ENCODE assay signal across 8 cellular contexts in genomic region chr9:128370367-128370751, GRCh38. TPM values are rescaled to one million over a fixed set of nuclear protein-coding genes. Genes with fewer than 3 reads are reported as not detected.
DNase-seq lines count a peak whose midpoint lies in the region; ATAC-seq and TF ChIP-seq lines count a peak whose summit lies in the region.

No MANE protein-coding gene starts in this region.

- H3K27me3 ChIP-seq in CD4-positive, alpha-beta memory T cell (ENCODE audit: insufficient read depth, low read length): no peaks in the 10 kb centered on the region
- H3K27me3 ChIP-seq in neuronal stem cell (ENCODE audit: control insufficient read depth in 3 of 3, insufficient read depth in 3 of 3, low read depth in 1 of 3, low read length in 3 of 3): peaks cover 0 to 40% (median 4%) of the 10 kb centered on the region in 3 experiments

- H2BK12ac ChIP-seq in neuronal stem cell (ENCODE audit: low read length): no peak overlapping the region

- H3K4me3 Mint-ChIP-seq in CD4-positive, alpha-beta memory T cell: peak overlapping the region; percentile 95 to 98 (median 96)
- peak overlapping the region; percentile 87 to 99 for H3K4me3 Mint-ChIP-seq in effector memory CD8-positive, alpha-beta T cell

- H3K4me3 ChIP-seq in CD4-positive, alpha-beta memory T cell (ENCODE audit: low read length in 2 of 2): peak overlapping the region; percentile 88 to 95
- H3K4me3 ChIP-seq in NB4 (ENCODE audit: low read depth, low read length): peak overlapping the region; percentile 100
- peak overlapping the region; percentile 87 to 95 for H3K4me3 ChIP-seq in neuronal stem cell (ENCODE audit: low read length in 2 of 2)

- H3K14ac ChIP-seq in neuronal stem cell (ENCODE audit: low read length): no peak overlapping the region

- H2AK5ac ChIP-seq in neuronal stem cell (ENCODE audit: low read depth, low read length): no peak overlapping the region

- peak overlapping the region; percentile 97 to 99 (median 98) for H3K27ac Mint-ChIP-seq in CD4-positive, alpha-beta memory T cell
- peak overlapping the region; percentile 95 to 98 for H3K27ac Mint-ChIP-seq in effector memory CD8-positive, alpha-beta T cell

- DNase-seq in CD4-positive, alpha-beta memory T cell: no peak
- DNase-seq in NB4 (ENCODE audit: low read depth) (no peak), neuronal stem cell (ENCODE audit: low spot score) (no peak), NAMALWA (ENCODE audit: low spot score) (no peak), omental fat pad (ENCODE audit: low spot score) (no peak), NCI-H2029 treated with DMSO at 0.1 percent for 48 hours (lab: John Stamatoyannopoulos, UW) (no peak)
- no peak for DNase-seq in effector memory CD8-positive, alpha-beta T cell
- DNase-seq in activated CD8-positive, alpha-beta memory T cell treated with anti-CD3 and anti-CD28 coated beads, Interleukin-2, amount 50 U/mL, for 4 hours: no peak

- H3K9me3 ChIP-seq in CD4-positive, alpha-beta memory T cell (ENCODE audit: control insufficient read depth in 1 of 2, low read length in 2 of 2): no peaks in the 10 kb centered on the region
- peaks cover 0 to 3% of the 10 kb centered on the region in 2 donors for H3K9me3 ChIP-seq in neuronal stem cell (replicated peaks in 1 of 2; ENCODE audit: control insufficient read depth in 2 of 2, insufficient read depth in 1 of 2, low read depth in 1 of 2, low read length in 2 of 2)

- POLR2A ChIA-PET in CD4-positive, alpha-beta memory T cell (lab: Charles Lee; ENCODE audit: partially characterized antibody): interaction anchor here (0.8 to 3.7 kb wide), 12 partner anchors 9 to 658 kb away, joined by 3 to 41 read pairs (median 6); partner anchors contain the start of genes GLE1, SH3GLB2, SLC27A4 and SPTAN1

- H2BK120ac ChIP-seq in neuronal stem cell (ENCODE audit: low read depth, low read length): no peak overlapping the region

- no peak overlapping the region for H4K91ac ChIP-seq in neuronal stem cell (ENCODE audit: low read depth, low read length, poor library complexity)

- no peak overlapping the region for H3K18ac ChIP-seq in neuronal stem cell (ENCODE audit: low read length)

- no peak overlapping the region for H2BK15ac ChIP-seq in neuronal stem cell (ENCODE audit: low read length)

- H3K9ac ChIP-seq in neuronal stem cell (ENCODE audit: low read depth, low read length, poor library complexity): no peak overlapping the region

- H3K4me1 Mint-ChIP-seq in CD4-positive, alpha-beta memory T cell: peaks cover 22 to 38% (median 29%) of the 10 kb centered on the region in 4 donors
- peaks cover 26 to 35% of the 10 kb centered on the region in 2 donors for H3K4me1 Mint-ChIP-seq in effector memory CD8-positive, alpha-beta T cell (ENCODE audit: low read depth in 2 of 2)

- intact Hi-C loops in CD4-positive, alpha-beta memory T cell (cut with micrococcal nuclease): loop anchor here (2.0 to 10.0 kb wide), 3 partner anchors 182 to 404 kb away; partner anchors contain the start of genes NAIF1, SPTAN1 and ZER1

- peak overlapping the region; percentile 74 for H3K4me2 ChIP-seq in neuronal stem cell (ENCODE audit: insufficient read depth, low read length, poor library complexity, severe bottlenecking)

- peaks cover 20% of the 10 kb centered on the region for H3K4me1 ChIP-seq in CD4-positive, alpha-beta memory T cell (ENCODE audit: insufficient read depth, low read length)
- peaks cover 6 to 20% of the 10 kb centered on the region in 2 donors for H3K4me1 ChIP-seq in neuronal stem cell (ENCODE audit: control insufficient read depth in 2 of 2, insufficient read depth in 1 of 2, low read depth in 1 of 2, low read length in 2 of 2)

- peaks cover 2 to 4% of the 10 kb centered on the region in 2 donors for H3K27me3 Mint-ChIP-seq in CD4-positive, alpha-beta memory T cell
- peaks cover 8 to 21% of the 10 kb centered on the region in 2 donors for H3K27me3 Mint-ChIP-seq in effector memory CD8-positive, alpha-beta T cell

- H4K8ac ChIP-seq in neuronal stem cell (ENCODE audit: low read depth, low read length): no peak overlapping the region

- no peak overlapping the region for H2AFZ ChIP-seq in neuronal stem cell (ENCODE audit: low read length)

- H3K36me3 ChIP-seq in CD4-positive, alpha-beta memory T cell (ENCODE audit: insufficient read depth, low read length): peaks cover 11% of the 10 kb centered on the region
- H3K36me3 ChIP-seq in neuronal stem cell (replicated peaks in 1 of 2; ENCODE audit: control insufficient read depth in 2 of 2, insufficient read depth in 2 of 2, low read length in 2 of 2): peaks cover 2 to 23% of the 10 kb centered on the region in 2 donors

- no peak for TF ChIP-seq CTCF in NB4 (IDR thresholded peaks at IDR 0.05; ENCODE audit: low read depth, low read length)
- no peak for TF ChIP-seq CTCF in omental fat pad (IDR thresholded peaks at IDR 0.05)

- H3K27ac ChIP-seq in CD4-positive, alpha-beta memory T cell (ENCODE audit: low read depth, low read length): peak overlapping the region; percentile 91
- H3K27ac ChIP-seq in neuronal stem cell (replicated peaks; ENCODE audit: low read length): no peak overlapping the region

- CTCF ChIA-PET in CD4-positive, alpha-beta memory T cell (lab: Charles Lee; ENCODE audit: partially characterized antibody): interaction anchor here (0.9 to 4.3 kb wide), 6 partner anchors 9 to 115 kb away, joined by 3 to 54 read pairs (median 4); no protein-coding TSS in a partner anchor

- peaks cover 4% of the 10 kb centered on the region for H3K79me1 ChIP-seq in neuronal stem cell (ENCODE audit: low read depth, low read length)

- no peak for TF ChIP-seq POLR2A in NB4 (IDR thresholded peaks at IDR 0.05; ENCODE audit: extremely low read depth, insufficient read length)

- H3K23ac ChIP-seq in neuronal stem cell (ENCODE audit: low read depth, low read length, poor library complexity): no peak overlapping the region

- peaks cover 0 to 2% (median 0%) of the 10 kb centered on the region in 8 donors for H3K9me3 Mint-ChIP-seq in CD4-positive, alpha-beta memory T cell
- no peaks in the 10 kb centered on the region for H3K9me3 Mint-ChIP-seq in effector memory CD8-positive, alpha-beta T cell

- H3K36me3 Mint-ChIP-seq in CD4-positive, alpha-beta memory T cell: peaks cover 9 to 27% of the 10 kb centered on the region in 2 donors
- H3K36me3 Mint-ChIP-seq in effector memory CD8-positive, alpha-beta T cell (ENCODE audit: insufficient read depth): peaks cover 14% of the 10 kb centered on the region

- H3K4ac ChIP-seq in neuronal stem cell (ENCODE audit: low read length): no peak overlapping the region

- H2BK5ac ChIP-seq in neuronal stem cell (ENCODE audit: low read length): no peak overlapping the region

- no peak for ATAC-seq in effector memory CD8-positive, alpha-beta T cell (replicated peaks)
- no peak for ATAC-seq in omental fat pad (ENCODE audit: low FRiP score)

RNA-seq across cellular contexts. Expression of gene URM1, which starts 0.8 kb away (rescaled TPM):
- total RNA-seq in CD4-positive, alpha-beta memory T cell: 10 to 100 TPM; 44.1 to 45.5 TPM
- 10 to 100 TPM; 50.5 to 50.8 TPM for polyA plus RNA-seq in CD4-positive, alpha-beta memory T cell
- 28.4 TPM for polyA plus RNA-seq in neuronal stem cell (2013, experiment 1 of 2)
- polyA plus RNA-seq in neuronal stem cell (2013, experiment 2 of 2): 24.9 TPM
- total RNA-seq in omental fat pad: 10 to 100 TPM; 19.8 to 26.0 (median 23.8) TPM

RNA-seq across cellular contexts. Expression of gene SLC27A4, which starts 30.0 kb away (rescaled TPM):
- total RNA-seq in CD4-positive, alpha-beta memory T cell: 10 to 100 TPM; 13.9 to 16.3 TPM
- 1 to 10 TPM; 5.4 to 8.6 TPM for polyA plus RNA-seq in CD4-positive, alpha-beta memory T cell
- 6.1 TPM for polyA plus RNA-seq in neuronal stem cell (2013, experiment 1 of 2)
- polyA plus RNA-seq in neuronal stem cell (2013, experiment 2 of 2): 5.4 TPM
- 10 to 100 TPM; 13.2 to 25.4 (median 16.1) TPM for total RNA-seq in omental fat pad

RNA-seq across cellular contexts. Expression of gene COQ4, which starts 47.7 kb away (rescaled TPM):
- total RNA-seq in CD4-positive, alpha-beta memory T cell: 10 to 100 TPM; 50.0 to 51.3 TPM
- 10 to 100 TPM; 34.8 to 42.6 TPM for polyA plus RNA-seq in CD4-positive, alpha-beta memory T cell
- polyA plus RNA-seq in neuronal stem cell (2013, experiment 1 of 2): 39.1 TPM
- 39.2 TPM for polyA plus RNA-seq in neuronal stem cell (2013, experiment 2 of 2)
- 10 to 100 TPM; 30.6 to 34.7 (median 32.8) TPM for total RNA-seq in omental fat pad

RNA-seq across cellular contexts. Expression of gene TRUB2, which starts 48.1 kb away (rescaled TPM):
- 10 to 100 TPM; 19.6 to 19.8 TPM for total RNA-seq in CD4-positive, alpha-beta memory T cell
- 10 to 100 TPM; 22.8 to 27.4 TPM for polyA plus RNA-seq in CD4-positive, alpha-beta memory T cell
- polyA plus RNA-seq in neuronal stem cell (2013, experiment 1 of 2): 14.5 TPM
- 14.5 TPM for polyA plus RNA-seq in neuronal stem cell (2013, experiment 2 of 2)
- total RNA-seq in omental fat pad: 10 to 100 TPM in 2 of 4 donors, 1 to 10 TPM in 2; 9.1 to 10.3 (median 9.9) TPM

RNA-seq across cellular contexts. Expression of gene CERCAM, which starts 50.3 kb away (rescaled TPM):
- under 1 TPM; 0.29 to 0.64 TPM for total RNA-seq in CD4-positive, alpha-beta memory T cell
- polyA plus RNA-seq in CD4-positive, alpha-beta memory T cell: under 1 TPM in 1 of 2 donors, not detected in 1; 0.38 TPM
- 0.70 TPM for polyA plus RNA-seq in neuronal stem cell (2013, experiment 1 of 2)
- polyA plus RNA-seq in neuronal stem cell (2013, experiment 2 of 2): 0.76 TPM
- total RNA-seq in omental fat pad: 10 to 100 TPM; 18.5 to 51.9 (median 24.1) TPM
